In genomic region chr5:171162602-171163001, GRCh38 we compare ENCODE assay signal across 9 cellular contexts.
DNase-seq lines count a peak whose midpoint lies in the region; ATAC-seq, FAIRE-seq and TF ChIP-seq lines count a peak whose summit lies in the region.
"Had no signal": no experiment of that assay in that cellular context is flagged by ENCODE, and none has a peak within 500 bp of the region (broad histone marks: within the 10 kb centered on the region; RNA-seq: fewer than 3 reads in every experiment).

No MANE protein-coding gene starts in this region.

- CTCF ChIA-PET in activated naive CD4-positive, alpha-beta T cell treated with anti-CD3 and anti-CD28 coated beads, Interleukin-2, amount 10 ng/mL, durations not matched to agents 7 days and 5 days (lab: Charles Lee), result no interaction called here

- H3K4me3 Mint-ChIP-seq in activated naive CD4-positive, alpha-beta T cell treated with anti-CD3 and anti-CD28 coated beads, Interleukin-2, amount 10 ng/mL, durations not matched to agents 7 days and 5 days, result no peak overlapping the region

- no peak for FAIRE-seq in RCC 7860 (lab: Jason Lieb, UNC)

- TF ChIP-seq CTCF in foreskin keratinocyte (conservative IDR thresholded peaks at IDR 0.05), result peak; percentile 51

- DNase-seq in Daoy (ENCODE audit: low read depth) (peak; percentile 71), NCI-H460 (ENCODE audit: extremely low read depth, low read depth) (peak; percentile 21), foreskin keratinocyte (no peak), KG1 (lab: John Stamatoyannopoulos, UW) (no peak), RCC 7860 (ENCODE audit: low spot score) (no peak)
- DNase-seq in activated naive CD4-positive, alpha-beta T cell treated with anti-CD3 and anti-CD28 coated beads, Interleukin-2, amount 10 ng/mL, durations not matched to agents 7 days and 5 days, result no peak
- no peak for DNase-seq in activated T-cell treated with anti-CD3 and anti-CD28 coated beads, Interleukin-2, amount 50 U/mL, for 1 hour

- H3K4me1 ChIP-seq in foreskin keratinocyte, result no peaks in the 10 kb centered on the region
- H3K4me1 ChIP-seq: SJSA1 had no signal

- no peaks in the 10 kb centered on the region for H3K36me3 Mint-ChIP-seq in activated naive CD4-positive, alpha-beta T cell treated with anti-CD3 and anti-CD28 coated beads, Interleukin-2, amount 10 ng/mL, durations not matched to agents 7 days and 5 days

- no peak overlapping the region for H3K27ac Mint-ChIP-seq in activated naive CD4-positive, alpha-beta T cell treated with anti-CD3 and anti-CD28 coated beads, Interleukin-2, amount 10 ng/mL, durations not matched to agents 7 days and 5 days

- H3K4me1 Mint-ChIP-seq in activated naive CD4-positive, alpha-beta T cell treated with anti-CD3 and anti-CD28 coated beads, Interleukin-2, amount 10 ng/mL, durations not matched to agents 7 days and 5 days, result no peaks in the 10 kb centered on the region

- no peaks in the 10 kb centered on the region for H3K27me3 ChIP-seq in foreskin keratinocyte
- H3K27me3 ChIP-seq: SJSA1 had no signal

- H3K9me3 Mint-ChIP-seq in activated naive CD4-positive, alpha-beta T cell treated with anti-CD3 and anti-CD28 coated beads, Interleukin-2, amount 10 ng/mL, durations not matched to agents 7 days and 5 days, result no peaks in the 10 kb centered on the region

- H3K27ac ChIP-seq in foreskin keratinocyte, result no peak overlapping the region
- H3K27ac ChIP-seq: SJSA1 had no signal

- ATAC-seq in GM21526 (IDR thresholded peaks at IDR 0.05; ENCODE audit: low FRiP score, unreplicated experiment) (peak; percentile 92), foreskin keratinocyte (peak; percentile 78)

- H3K27me3 Mint-ChIP-seq in activated naive CD4-positive, alpha-beta T cell treated with anti-CD3 and anti-CD28 coated beads, Interleukin-2, amount 10 ng/mL, durations not matched to agents 7 days and 5 days, result peaks cover 3% of the 10 kb centered on the region

Comparison
In these comparisons a context has a peak if more than half of its experiments do, and no peak if none do; other contexts are left out.
1. DNase-seq: peak in Daoy (single experiment) and NCI-H460 (single experiment); none in foreskin keratinocyte (0 of 2), activated naive CD4-positive, alpha-beta T cell treated with anti-CD3 and anti-CD28 coated beads, Interleukin-2, amount 10 ng/mL, durations not matched to agents 7 days and 5 days (single experiment), KG1 (single experiment), activated T-cell treated with anti-CD3 and anti-CD28 coated beads, Interleukin-2, amount 50 U/mL, for 1 hour (single experiment) and RCC 7860 (single experiment).